16 cellular contexts compared by ENCODE assay signal in the genomic region with DNA sequence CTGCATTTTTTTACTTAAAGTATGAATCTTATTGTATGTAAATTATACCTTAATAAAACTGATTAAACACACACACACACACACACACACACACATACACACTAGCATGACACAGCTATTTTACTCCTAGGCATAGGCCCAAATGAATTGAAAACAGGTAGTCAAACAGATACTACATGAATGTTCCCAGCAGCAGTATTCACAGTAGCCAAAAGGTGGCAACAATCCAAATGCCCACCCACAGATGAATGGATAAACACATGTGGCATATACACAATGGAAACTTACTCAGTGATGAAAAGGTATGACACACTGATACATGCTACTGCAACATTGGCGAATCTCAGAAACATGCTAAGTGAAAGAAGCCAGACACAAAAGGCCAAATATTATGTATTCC.
A peak's percentile ranks its signal among the peaks of the same experiment; 100 is the strongest.
DNase-seq lines count a peak whose midpoint lies in the region; ATAC-seq and TF ChIP-seq lines count a peak whose summit lies in the region.
"Had no signal": no experiment of that assay in that cellular context is flagged by ENCODE, and none has a peak within 500 bp of the region (broad histone marks: within the 10 kb centered on the region; RNA-seq: fewer than 3 reads in every experiment).

No MANE protein-coding gene starts in this region.

- H3K27me3 ChIP-seq in A673 (replicated peaks; ENCODE audit: insufficient read depth, low read depth, low read length, poor library complexity) (no peaks in the 10 kb centered on the region), foreskin keratinocyte (no peaks in the 10 kb centered on the region), PC-3 (ENCODE audit: low read length) (no peaks in the 10 kb centered on the region)
- H3K27me3 ChIP-seq: cardiac muscle cell, MG63, suprapubic skin had no signal

- H3K36me3 ChIP-seq in A673 (ENCODE audit: insufficient read depth, low read length, poor library complexity, severe bottlenecking) = no peaks in the 10 kb centered on the region
- H3K36me3 ChIP-seq in PC-3 (ENCODE audit: low read depth, low read length) = no peaks in the 10 kb centered on the region
- H3K36me3 ChIP-seq: MG63, prostate gland, suprapubic skin had no signal

- no peak for TF ChIP-seq POLR2A in GM18505 (IDR thresholded peaks at IDR 0.05; ENCODE audit: borderline replicate concordance, extremely low read depth, insufficient read depth, insufficient read length)

- CTCF ChIA-PET in A673 (lab: Charles Lee) (no interaction called here), PC-3 (lab: Charles Lee) (no interaction called here)

- no peaks in the 10 kb centered on the region for H3F3A ChIP-seq in PC-3 (ENCODE audit: low read length, unreplicated experiment)

- H3K4me1 ChIP-seq in A673 (ENCODE audit: insufficient read depth, low read length, poor library complexity, severe bottlenecking) = no peaks in the 10 kb centered on the region
- no peaks in the 10 kb centered on the region for H3K4me1 ChIP-seq in foreskin keratinocyte
- no peaks in the 10 kb centered on the region for H3K4me1 ChIP-seq in PC-3 (ENCODE audit: insufficient read depth, low read length)
- H3K4me1 ChIP-seq: prostate gland, suprapubic skin had no signal

- no peak for TF ChIP-seq CTCF in A673 (conservative IDR thresholded peaks at IDR 0.05; ENCODE audit: low read depth, low read length)
- TF ChIP-seq CTCF in foreskin keratinocyte (conservative IDR thresholded peaks at IDR 0.05) = peak; percentile 10
- no peak for TF ChIP-seq CTCF in PC-3 (conservative IDR thresholded peaks at IDR 0.05; ENCODE audit: low read depth, low read length)

- H3K9me3 ChIP-seq in A673 (ENCODE audit: low read depth, low read length, poor library complexity, severe bottlenecking) (no peaks in the 10 kb centered on the region), PC-3 (ENCODE audit: low read length) (no peaks in the 10 kb centered on the region)
- H3K9me3 ChIP-seq: MG63, prostate gland, suprapubic skin had no signal

- H4K20me1 ChIP-seq in PC-3 (ENCODE audit: low read length) = no peaks in the 10 kb centered on the region

- BruUV-seq in A673 (replicated peaks; lab: Mats Ljungman, UMichigan) = no TSS peak
- BruUV-seq in PC-3 (replicated peaks; lab: Mats Ljungman, UMichigan) = no TSS peak

- no peak overlapping the region for H3K9ac ChIP-seq in PC-3 (ENCODE audit: low read length)

- H3K27ac ChIP-seq in A673 (ENCODE audit: low read depth, low read length, poor library complexity, severe bottlenecking) (no peak overlapping the region), foreskin keratinocyte (no peak overlapping the region), PC-3 (ENCODE audit: low read length) (no peak overlapping the region)
- H3K27ac ChIP-seq: cardiac muscle cell, prostate gland, suprapubic skin had no signal

- no peak overlapping the region for H2AFZ ChIP-seq in PC-3 (ENCODE audit: low read length)

- no peaks in the 10 kb centered on the region for H3K9me2 ChIP-seq in PC-3 (replicated peaks; ENCODE audit: low read length)

- intact Hi-C loops in A673 (cut with micrococcal nuclease; ENCODE audit: unreplicated experiment) (loop anchor here (10.0 kb wide), 1 partner anchor 182 kb away; no protein-coding TSS in a partner anchor), PC-3 (cut with micrococcal nuclease) (no loop called here)

- POLR2A ChIA-PET in A673 (lab: Charles Lee; ENCODE audit: low non-redundant PET) = no interaction called here
- POLR2A ChIA-PET in PC-3 (lab: Charles Lee; ENCODE audit: unreplicated experiment) = no interaction called here

- DNase-seq in A673 (ENCODE audit: low spot score) (peak; percentile 7), EL (peak; percentile 8), foreskin keratinocyte (peak; percentile 6 to 8), PC-3 (no peak), anterior cingulate cortex (lab: John Stamatoyannopoulos, UW) (no peak)
- peak; percentile 39 for DNase-seq in activated naive CD4-positive, alpha-beta T cell treated with anti-CD3 and anti-CD28 coated beads, Interleukin-2, amount 50 U/mL, for 16 hours
- DNase-seq: activated CD8-positive, alpha-beta memory T cell treated with anti-CD3 and anti-CD28 coated beads, Interleukin-2, amount 50 U/mL, for 4 hours; CD4-positive, CD25-positive, alpha-beta regulatory T cell; GF-D8; MG63; NCI-H2227 treated with DMSO at 0.1 percent for 48 hours had no signal

- ATAC-seq in foreskin keratinocyte = no peak
- no peak for ATAC-seq in PC-3
- no peak for ATAC-seq in GM18505 (IDR thresholded peaks at IDR 0.05; ENCODE audit: unreplicated experiment)
- ATAC-seq in GM21619 (IDR thresholded peaks at IDR 0.05; ENCODE audit: unreplicated experiment) = no peak

- no peak overlapping the region for H3K4me2 ChIP-seq in PC-3 (ENCODE audit: low read length)

- no peak overlapping the region for H3K4me3 ChIP-seq in A673 (ENCODE audit: low read depth, low read length, poor library complexity, severe bottlenecking)
- no peak overlapping the region for H3K4me3 ChIP-seq in PC-3 (ENCODE audit: low read length)
- H3K4me3 ChIP-seq: cardiac muscle cell, MG63, prostate gland, suprapubic skin had no signal

- H3K79me2 ChIP-seq in PC-3 (ENCODE audit: low read length) = no peaks in the 10 kb centered on the region

Comparison
In these comparisons a context has a peak if more than half of its experiments do, and no peak if none do; other contexts are left out.
1. DNase-seq: peak in A673 (single experiment), EL (single experiment), activated naive CD4-positive, alpha-beta T cell treated with anti-CD3 and anti-CD28 coated beads, Interleukin-2, amount 50 U/mL, for 16 hours (single experiment) and foreskin keratinocyte (2 of 2); none in PC-3 (single experiment) and anterior cingulate cortex (0 of 58).